In genomic region chrX:20382082-20382481, GRCh38 we compare ENCODE assay signal across 17 cellular contexts.
"Had no signal": no experiment of that assay in that cellular context is flagged by ENCODE, and none has a peak within 500 bp of the region (broad histone marks: within the 10 kb centered on the region; RNA-seq: fewer than 3 reads in every experiment).

No MANE protein-coding gene starts in this region.

- H3K27me3 Mint-ChIP-seq: activated B cell treated with CpG ODN at 0.5 μM for 24 hours; activated CD4-positive, alpha-beta T cell treated with anti-CD3 and anti-CD28 coated beads, Interleukin-2, amount 10 ng/mL, durations not matched to agents 7 days and 5 days; activated naive CD8-positive, alpha-beta T cell; memory B cell had no signal

- H3K36me3 Mint-ChIP-seq: activated naive CD8-positive, alpha-beta T cell; memory B cell had no signal

- H3K27ac ChIP-seq: esophagus squamous epithelium, left ventricle myocardium inferior, skin epidermis, suprapubic skin had no signal

- H3K4me1 ChIP-seq: left ventricle myocardium inferior, suprapubic skin had no signal

- H3K9me3 Mint-ChIP-seq: activated B cell treated with CpG ODN at 0.5 μM for 24 hours, memory B cell had no signal

- H3K27ac Mint-ChIP-seq: activated B cell treated with CpG ODN at 0.5 μM for 24 hours, memory B cell, nephron had no signal

- FAIRE-seq: endothelial cell of umbilical vein had no signal

- H3K36me3 ChIP-seq: esophagus squamous epithelium, left ventricle myocardium inferior, suprapubic skin had no signal

- H3K27me3 ChIP-seq: esophagus squamous epithelium, suprapubic skin had no signal

- H3K4me3 Mint-ChIP-seq: activated B cell treated with CpG ODN at 0.5 μM for 24 hours; activated CD4-positive, alpha-beta T cell treated with anti-CD3 and anti-CD28 coated beads, Interleukin-2, amount 10 ng/mL, durations not matched to agents 7 days and 5 days; activated naive CD8-positive, alpha-beta T cell; memory B cell; nephron had no signal

- DNase-seq: activated B cell treated with CpG ODN at 0.5 μM for 24 hours; activated CD4-positive, alpha-beta T cell treated with anti-CD3 and anti-CD28 coated beads, Interleukin-2, amount 10 ng/mL, durations not matched to agents 7 days and 5 days; activated effector memory CD4-positive, alpha-beta T cell treated with anti-CD3 and anti-CD28 coated beads, Interleukin-2, amount 50 U/mL, for 16 hours; anterior cingulate cortex; effector CD8-positive, alpha-beta T cell; esophagus squamous epithelium; left ventricle myocardium inferior; stimulated activated CD4-positive, alpha-beta T cell treated with anti-CD3 and anti-CD28 coated beads, Interleukin-15, amount 100 ng/mL, for 24 hours; stimulated activated CD4-positive, alpha-beta T cell treated with anti-CD3 and anti-CD28 coated beads, Interleukin-4, amount 100 ng/mL, for 1 hour; stimulated activated naive CD4-positive, alpha-beta T cell; trophoblast cell had no signal

- H3K9me3 ChIP-seq: esophagus squamous epithelium, left ventricle myocardium inferior, suprapubic skin had no signal

- H3K4me3 ChIP-seq: esophagus squamous epithelium, left ventricle myocardium inferior, skin epidermis, suprapubic skin had no signal
